Comparison of ENCODE assay signal across 12 cellular contexts in genomic region chr5:159101689-159102088, GRCh38. TPM values are rescaled to one million over a fixed set of nuclear protein-coding genes. Genes with fewer than 3 reads are reported as not detected.
A peak's percentile ranks its signal among the peaks of the same experiment; 100 is the strongest.
DNase-seq lines count a peak whose midpoint lies in the region; ATAC-seq and TF ChIP-seq lines count a peak whose summit lies in the region.
"Had no signal": no experiment of that assay in that cellular context is flagged by ENCODE, and none has a peak within 500 bp of the region (broad histone marks: within the 10 kb centered on the region; RNA-seq: fewer than 3 reads in every experiment).

No MANE protein-coding gene starts in this region.

- peaks cover 81% of the 10 kb centered on the region for H3K27me3 Mint-ChIP-seq in activated naive CD8-positive, alpha-beta T cell treated with anti-CD3 and anti-CD28 coated beads, Interleukin-2, amount 50 U/mL, for 24 hours
- peaks cover 91% of the 10 kb centered on the region for H3K27me3 Mint-ChIP-seq in activated naive CD8-positive, alpha-beta T cell treated with anti-CD3 and anti-CD28 coated beads for 36 hours
- H3K27me3 Mint-ChIP-seq in activated T-helper 1 cell treated with anti-CD3 and anti-CD28 coated beads, Interleukin-12 subunit alpha, Interleukin-12 subunit beta, Interleukin-2, Interleukin-4 antibody, amounts not matched to agents 30 ng/mL and 10 ng/mL and 1 ng/mL, durations not matched to agents 14 hours and 24 hours and 36 hours (ENCODE audit: insufficient read depth): peaks cover 81% of the 10 kb centered on the region
- peaks cover 68 to 95% of the 10 kb centered on the region in 2 donors for H3K27me3 Mint-ChIP-seq in natural killer cell treated with Interleukin-12 subunit alpha and Interleukin-12 subunit beta and Interleukin-15 and Interleukin-18, amount 100 ng/mL, for 72 hours

- H3K27ac ChIP-seq in tibial nerve (peak overlapping the region in 2 of 4 donors; percentile 65 to 91), smooth muscle cell (ENCODE audit: low read depth) (no peak overlapping the region)

- ATAC-seq in activated naive CD8-positive, alpha-beta T cell treated with anti-CD3 and anti-CD28 coated beads, Interleukin-2, amount 50 U/mL, for 24 hours: no peak
- no peak for ATAC-seq in natural killer cell treated with Interleukin-12 subunit alpha and Interleukin-12 subunit beta and Interleukin-15 and Interleukin-18, amount 100 ng/mL, for 72 hours
- ATAC-seq in GM21576 (IDR thresholded peaks at IDR 0.05; ENCODE audit: unreplicated experiment): no peak
- ATAC-seq in GM18907 (IDR thresholded peaks at IDR 0.05; ENCODE audit: unreplicated experiment): no peak

- intact Hi-C loops in activated T-helper 1 cell treated with anti-CD3 and anti-CD28 coated beads, Interleukin-12 subunit alpha, Interleukin-12 subunit beta, Interleukin-2, Interleukin-4 antibody, amounts not matched to agents 30 ng/mL and 10 ng/mL and 1 ng/mL, durations not matched to agents 14 hours and 24 hours and 36 hours (cut with micrococcal nuclease): loop anchor here (2.0 to 10.0 kb wide), 3 partner anchors 311 to 665 kb away; no protein-coding TSS in a partner anchor

- H3K36me3 Mint-ChIP-seq in activated naive CD8-positive, alpha-beta T cell treated with anti-CD3 and anti-CD28 coated beads, Interleukin-2, amount 50 U/mL, for 24 hours (ENCODE audit: low read depth): no peaks in the 10 kb centered on the region
- H3K36me3 Mint-ChIP-seq in activated naive CD8-positive, alpha-beta T cell treated with anti-CD3 and anti-CD28 coated beads for 36 hours: no peaks in the 10 kb centered on the region
- no peaks in the 10 kb centered on the region for H3K36me3 Mint-ChIP-seq in activated T-helper 1 cell treated with anti-CD3 and anti-CD28 coated beads, Interleukin-12 subunit alpha, Interleukin-12 subunit beta, Interleukin-2, Interleukin-4 antibody, amounts not matched to agents 30 ng/mL and 10 ng/mL and 1 ng/mL, durations not matched to agents 14 hours and 24 hours and 36 hours (ENCODE audit: low read depth)
- peaks cover 9% of the 10 kb centered on the region for H3K36me3 Mint-ChIP-seq in natural killer cell treated with Interleukin-12 subunit alpha and Interleukin-12 subunit beta and Interleukin-15 and Interleukin-18, amount 100 ng/mL, for 72 hours
- H3K36me3 Mint-ChIP-seq: activated CD4-positive, alpha-beta memory T cell treated with anti-CD3 and anti-CD28 coated beads for 36 hours; activated naive CD8-positive, alpha-beta T cell had no signal

- H3K9ac ChIP-seq in smooth muscle cell (ENCODE audit: low read depth): no peak overlapping the region

- H3K4me2 ChIP-seq in smooth muscle cell: no peak overlapping the region

- H3K27me3 ChIP-seq in tibial nerve (peaks cover 0 to 68% of the 10 kb centered on the region in 2 donors), smooth muscle cell (ENCODE audit: low read depth) (peaks cover 85% of the 10 kb centered on the region)

- H3K9me3 Mint-ChIP-seq in activated naive CD8-positive, alpha-beta T cell treated with anti-CD3 and anti-CD28 coated beads, Interleukin-2, amount 50 U/mL, for 24 hours: no peaks in the 10 kb centered on the region
- no peaks in the 10 kb centered on the region for H3K9me3 Mint-ChIP-seq in activated naive CD8-positive, alpha-beta T cell treated with anti-CD3 and anti-CD28 coated beads for 36 hours
- no peaks in the 10 kb centered on the region for H3K9me3 Mint-ChIP-seq in activated T-helper 1 cell treated with anti-CD3 and anti-CD28 coated beads, Interleukin-12 subunit alpha, Interleukin-12 subunit beta, Interleukin-2, Interleukin-4 antibody, amounts not matched to agents 30 ng/mL and 10 ng/mL and 1 ng/mL, durations not matched to agents 14 hours and 24 hours and 36 hours
- H3K9me3 Mint-ChIP-seq in natural killer cell treated with Interleukin-12 subunit alpha and Interleukin-12 subunit beta and Interleukin-15 and Interleukin-18, amount 100 ng/mL, for 72 hours: no peaks in the 10 kb centered on the region
- H3K9me3 Mint-ChIP-seq: activated CD4-positive, alpha-beta memory T cell treated with anti-CD3 and anti-CD28 coated beads for 36 hours had no signal

- TF ChIP-seq EP300 in tibial nerve (IDR thresholded peaks at IDR 0.05): no peak

- H3K4me3 ChIP-seq in tibial nerve (peak overlapping the region in 3 of 4 donors; percentile 32 to 75 (median 41)), smooth muscle cell (no peak overlapping the region)

- H4K20me1 ChIP-seq in smooth muscle cell (ENCODE audit: low read depth): peaks cover 9% of the 10 kb centered on the region

- H3K4me3 Mint-ChIP-seq in activated naive CD8-positive, alpha-beta T cell treated with anti-CD3 and anti-CD28 coated beads, Interleukin-2, amount 50 U/mL, for 24 hours: peak overlapping the region; percentile 85
- no peak overlapping the region for H3K4me3 Mint-ChIP-seq in activated naive CD8-positive, alpha-beta T cell treated with anti-CD3 and anti-CD28 coated beads for 36 hours
- H3K4me3 Mint-ChIP-seq in activated T-helper 1 cell treated with anti-CD3 and anti-CD28 coated beads, Interleukin-12 subunit alpha, Interleukin-12 subunit beta, Interleukin-2, Interleukin-4 antibody, amounts not matched to agents 30 ng/mL and 10 ng/mL and 1 ng/mL, durations not matched to agents 14 hours and 24 hours and 36 hours: peak overlapping the region; percentile 12
- H3K4me3 Mint-ChIP-seq in natural killer cell treated with Interleukin-12 subunit alpha and Interleukin-12 subunit beta and Interleukin-15 and Interleukin-18, amount 100 ng/mL, for 72 hours: peak overlapping the region; percentile 89
- H3K4me3 Mint-ChIP-seq: activated CD4-positive, alpha-beta memory T cell treated with anti-CD3 and anti-CD28 coated beads for 36 hours had no signal

- H3K4me1 Mint-ChIP-seq in activated naive CD8-positive, alpha-beta T cell treated with anti-CD3 and anti-CD28 coated beads, Interleukin-2, amount 50 U/mL, for 24 hours: peaks cover 50% of the 10 kb centered on the region
- peaks cover 38% of the 10 kb centered on the region for H3K4me1 Mint-ChIP-seq in activated naive CD8-positive, alpha-beta T cell treated with anti-CD3 and anti-CD28 coated beads for 36 hours
- H3K4me1 Mint-ChIP-seq in activated T-helper 1 cell treated with anti-CD3 and anti-CD28 coated beads, Interleukin-12 subunit alpha, Interleukin-12 subunit beta, Interleukin-2, Interleukin-4 antibody, amounts not matched to agents 30 ng/mL and 10 ng/mL and 1 ng/mL, durations not matched to agents 14 hours and 24 hours and 36 hours (ENCODE audit: low read depth): peaks cover 47% of the 10 kb centered on the region
- peaks cover 34 to 41% of the 10 kb centered on the region in 2 donors for H3K4me1 Mint-ChIP-seq in natural killer cell treated with Interleukin-12 subunit alpha and Interleukin-12 subunit beta and Interleukin-15 and Interleukin-18, amount 100 ng/mL, for 72 hours (ENCODE audit: low read depth in 2 of 2)

- DNase-seq in activated naive CD8-positive, alpha-beta T cell treated with anti-CD3 and anti-CD28 coated beads, Interleukin-2, amount 50 U/mL, for 24 hours: no peak
- no peak for DNase-seq in activated naive CD8-positive, alpha-beta T cell treated with anti-CD3 and anti-CD28 coated beads for 36 hours
- DNase-seq in activated T-helper 1 cell treated with anti-CD3 and anti-CD28 coated beads, Interleukin-12 subunit alpha, Interleukin-12 subunit beta, Interleukin-2, Interleukin-4 antibody, amounts not matched to agents 30 ng/mL and 10 ng/mL and 1 ng/mL, durations not matched to agents 14 hours and 24 hours and 36 hours (ENCODE audit: low spot score): no peak
- DNase-seq in natural killer cell treated with Interleukin-12 subunit alpha and Interleukin-12 subunit beta and Interleukin-15 and Interleukin-18, amount 100 ng/mL, for 72 hours (ENCODE audit: low spot score): no peak
- peak in 1 of 2 donors; percentile 12 for DNase-seq in tibial nerve (ENCODE audit: low spot score in 2 of 2)
- no peak for DNase-seq in smooth muscle cell (lab: John Stamatoyannopoulos, UW; ENCODE audit: unreplicated experiment)
- DNase-seq: activated CD4-positive, alpha-beta memory T cell treated with anti-CD3 and anti-CD28 coated beads for 36 hours; effector memory CD4-positive, alpha-beta T cell; NCI-H1092 treated with DMSO at 0.1 percent for 48 hours had no signal

- H3K27ac Mint-ChIP-seq in activated naive CD8-positive, alpha-beta T cell treated with anti-CD3 and anti-CD28 coated beads, Interleukin-2, amount 50 U/mL, for 24 hours: no peak overlapping the region
- no peak overlapping the region for H3K27ac Mint-ChIP-seq in activated naive CD8-positive, alpha-beta T cell treated with anti-CD3 and anti-CD28 coated beads for 36 hours
- no peak overlapping the region for H3K27ac Mint-ChIP-seq in activated T-helper 1 cell treated with anti-CD3 and anti-CD28 coated beads, Interleukin-12 subunit alpha, Interleukin-12 subunit beta, Interleukin-2, Interleukin-4 antibody, amounts not matched to agents 30 ng/mL and 10 ng/mL and 1 ng/mL, durations not matched to agents 14 hours and 24 hours and 36 hours
- H3K27ac Mint-ChIP-seq in natural killer cell treated with Interleukin-12 subunit alpha and Interleukin-12 subunit beta and Interleukin-15 and Interleukin-18, amount 100 ng/mL, for 72 hours: no peak overlapping the region
- H3K27ac Mint-ChIP-seq: activated CD4-positive, alpha-beta memory T cell treated with anti-CD3 and anti-CD28 coated beads for 36 hours; activated naive CD8-positive, alpha-beta T cell had no signal

- H3K4me1 ChIP-seq in tibial nerve (peaks cover 0 to 56% (median 0%) of the 10 kb centered on the region in 4 donors), smooth muscle cell (ENCODE audit: low read depth) (peaks cover 12% of the 10 kb centered on the region)

- H3K36me3 ChIP-seq in tibial nerve (no peaks in the 10 kb centered on the region), smooth muscle cell (ENCODE audit: low read depth) (no peaks in the 10 kb centered on the region)

- H3K9me3 ChIP-seq in tibial nerve: no peaks in the 10 kb centered on the region
- H3K9me3 ChIP-seq in smooth muscle cell (replicated peaks; ENCODE audit: low read depth): no peaks in the 10 kb centered on the region

- no peaks in the 10 kb centered on the region for H3K79me2 ChIP-seq in smooth muscle cell (ENCODE audit: low read depth)

- 40 to 47% methylated on average over 2 of the region's 2 CpGs for whole genome bisulfite sequencing in tibial nerve, 2 donors
- WGBS in smooth muscle cell (ENCODE audit: low lambda C conversion rate): 64% methylated on average over 2 of the region's 2 CpGs

- TF ChIP-seq CTCF in tibial nerve (IDR thresholded peaks at IDR 0.05) (no peak), smooth muscle cell (IDR thresholded peaks at IDR 0.05; ENCODE audit: borderline replicate concordance, insufficient read depth, poor library complexity, severe bottlenecking) (no peak)

- no peak overlapping the region for H2AFZ ChIP-seq in smooth muscle cell (ENCODE audit: low read depth)

- H3F3A ChIP-seq in smooth muscle cell (ENCODE audit: low read depth): no peaks in the 10 kb centered on the region

- TF ChIP-seq POLR2A in tibial nerve (IDR thresholded peaks at IDR 0.05): no peak

RNA-seq across cellular contexts. Expression of gene EBF1, which starts 2.0 kb away (rescaled TPM):
- under 1 TPM; 0.21 to 0.22 TPM for total RNA-seq in activated naive CD8-positive, alpha-beta T cell treated with anti-CD3 and anti-CD28 coated beads for 36 hours
- not detected in 2 replicates for total RNA-seq in activated T-helper 1 cell treated with anti-CD3 and anti-CD28 coated beads, Interleukin-12 subunit alpha, Interleukin-12 subunit beta, Interleukin-2, Interleukin-4 antibody, amounts not matched to agents 30 ng/mL and 10 ng/mL and 1 ng/mL, durations not matched to agents 14 hours and 24 hours and 36 hours
- total RNA-seq in natural killer cell treated with Interleukin-12 subunit alpha and Interleukin-12 subunit beta and Interleukin-15 and Interleukin-18, amount 100 ng/mL, for 72 hours: 1 to 10 TPM in 1 of 2 donors, not detected in 1; 1.9 TPM
- total RNA-seq in tibial nerve (10 to 100 TPM; 47.4 to 76.5 (median 53.9) TPM), smooth muscle cell (1.6 and 2.3 TPM in 2 replicates)
- polyA plus RNA-seq in smooth muscle cell: 1.5 and 3.3 TPM in 2 replicates
- total RNA-seq: activated CD4-positive, alpha-beta memory T cell treated with anti-CD3 and anti-CD28 coated beads for 36 hours had no signal

Comparison
In these comparisons a context has a peak if more than half of its experiments do, and no peak if none do; other contexts are left out.
1. RNA of gene EBF1, which starts 2.0 kb away (total RNA-seq): 47.4 to 76.5 TPM in tibial nerve; 1.9 TPM in natural killer cell treated with Interleukin-12 subunit alpha and Interleukin-12 subunit beta and Interleukin-15 and Interleukin-18, amount 100 ng/mL, for 72 hours, 1.6 to 2.3 TPM in smooth muscle cell, 0.21 to 0.22 TPM in activated naive CD8-positive, alpha-beta T cell treated with anti-CD3 and anti-CD28 coated beads for 36 hours and not detected in activated T-helper 1 cell treated with anti-CD3 and anti-CD28 coated beads, Interleukin-12 subunit alpha, Interleukin-12 subunit beta, Interleukin-2, Interleukin-4 antibody, amounts not matched to agents 30 ng/mL and 10 ng/mL and 1 ng/mL, durations not matched to agents 14 hours and 24 hours and 36 hours; every median in the first group is over 10 times any median in the second.